Comparison of ENCODE assay signal across 8 cellular contexts in the genomic region with DNA sequence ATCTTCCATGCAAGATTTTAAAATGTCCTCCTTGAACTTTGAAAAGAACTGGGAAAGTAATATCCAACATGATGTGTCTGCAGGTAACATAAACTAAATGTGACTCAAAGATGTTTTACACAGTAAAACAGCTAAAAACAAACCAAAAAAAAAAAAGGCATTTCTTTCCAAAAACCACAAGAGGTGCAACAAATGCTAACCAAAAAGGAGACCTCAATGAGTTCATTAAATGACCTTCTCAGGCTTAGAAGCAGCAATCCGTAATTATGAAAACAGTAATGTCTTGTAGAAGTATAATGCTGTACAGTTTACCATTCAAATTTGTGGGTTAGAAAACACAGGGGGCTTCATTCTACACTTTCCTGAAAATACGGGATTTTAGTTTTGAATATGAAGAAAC. TPM values are rescaled to one million over a fixed set of nuclear protein-coding genes. Genes with fewer than 3 reads are reported as not detected.
DNase-seq lines count a peak whose midpoint lies in the region; ATAC-seq and TF ChIP-seq lines count a peak whose summit lies in the region.

No MANE protein-coding gene starts in this region.

- peak overlapping the region in 3 of 4 donors; percentile 96 to 99 (median 96) for H3K27ac ChIP-seq in Peyer's patch
- H3K27ac ChIP-seq in endodermal cell (ENCODE audit: low read depth, low read length): no peak overlapping the region

- DNase-seq in GM06990 (ENCODE audit: extremely low read depth, insufficient read length) (no peak), Peyer's patch (no peak), endodermal cell (no peak), progenitor cell of endocrine pancreas (ENCODE audit: low spot score, unreplicated experiment) (no peak)
- no peak for DNase-seq in stimulated activated CD4-positive, alpha-beta T cell treated with anti-CD3 and anti-CD28 coated beads, Interleukin-4, amount 100 ng/mL, for 1 hour

- H3K27ac Mint-ChIP-seq in endodermal cell: no peak overlapping the region
- H3K27ac Mint-ChIP-seq in progenitor cell of endocrine pancreas: peak overlapping the region; percentile 61

- H3K36me3 ChIP-seq in GM06990 (ENCODE audit: control insufficient read depth, insufficient read depth, low read length) (no peaks in the 10 kb centered on the region; the same call in 1 of the 2 replicates), Peyer's patch (no peaks in the 10 kb centered on the region), endodermal cell (ENCODE audit: control insufficient read depth, insufficient read depth, low read length) (peaks cover 13% of the 10 kb centered on the region)

- H3K9me3 ChIP-seq in Peyer's patch (no peaks in the 10 kb centered on the region), endodermal cell (ENCODE audit: control insufficient read depth, low read length) (no peaks in the 10 kb centered on the region)

- H3K9me3 Mint-ChIP-seq in endodermal cell (no peaks in the 10 kb centered on the region), progenitor cell of endocrine pancreas (ENCODE audit: low read depth) (no peaks in the 10 kb centered on the region)

- H3K4me1 Mint-ChIP-seq in endodermal cell (peaks cover 34% of the 10 kb centered on the region), progenitor cell of endocrine pancreas (ENCODE audit: low read depth) (peaks cover 24% of the 10 kb centered on the region)

- H3K36me3 Mint-ChIP-seq in endodermal cell (ENCODE audit: low read depth) (peaks cover 2% of the 10 kb centered on the region), progenitor cell of endocrine pancreas (ENCODE audit: insufficient read depth) (no peaks in the 10 kb centered on the region)

- 73 to 88% methylated on average over 2 of the region's 2 CpGs for WGBS in endodermal cell (ENCODE audit: insufficient coverage in 1 of 2, insufficient read length in 1 of 2), 2 experiments

- peak overlapping the region; percentile 94 for H3K4me3 Mint-ChIP-seq in endodermal cell
- peak overlapping the region; percentile 48 for H3K4me3 Mint-ChIP-seq in progenitor cell of endocrine pancreas (ENCODE audit: low read depth)

- ATAC-seq in HG03095 (IDR thresholded peaks at IDR 0.05; ENCODE audit: unreplicated experiment): no peak
- ATAC-seq in GM21381 (IDR thresholded peaks at IDR 0.05; ENCODE audit: unreplicated experiment): no peak
- no peak for ATAC-seq in HG02571 (IDR thresholded peaks at IDR 0.05; ENCODE audit: unreplicated experiment)

- TF ChIP-seq CTCF in GM06990 (IDR thresholded peaks at IDR 0.05; ENCODE audit: insufficient read depth, low read length, poor library complexity, severe bottlenecking) (no peak), Peyer's patch (IDR thresholded peaks at IDR 0.05) (no peak), endodermal cell (conservative IDR thresholded peaks at IDR 0.05) (no peak), progenitor cell of endocrine pancreas (IDR thresholded peaks at IDR 0.05; ENCODE audit: unreplicated experiment) (no peak)

- H3K27me3 Mint-ChIP-seq in endodermal cell (ENCODE audit: insufficient read depth) (no peaks in the 10 kb centered on the region), progenitor cell of endocrine pancreas (no peaks in the 10 kb centered on the region)

- H3K27me3 ChIP-seq in GM06990 (replicated peaks; ENCODE audit: control insufficient read depth, insufficient read depth, low read length): no peaks in the 10 kb centered on the region
- no peaks in the 10 kb centered on the region for H3K27me3 ChIP-seq in Peyer's patch
- no peaks in the 10 kb centered on the region for H3K27me3 ChIP-seq in endodermal cell (ENCODE audit: control insufficient read depth, insufficient read depth, low read length, poor library complexity, severe bottlenecking)

- H3K4me3 ChIP-seq in GM06990 (replicated peaks; ENCODE audit: low read depth, low read length) (peak overlapping the region; percentile 87), Peyer's patch (peak overlapping the region in 2 of 4 donors; percentile 12 to 90), endodermal cell (ENCODE audit: low read length) (peak overlapping the region; percentile 98)

- no peak for TF ChIP-seq POLR2A in Peyer's patch (IDR thresholded peaks at IDR 0.05)

- peak overlapping the region; percentile 7 for H3K9ac ChIP-seq in endodermal cell (ENCODE audit: extremely low read depth, low read length, poor library complexity, severe bottlenecking)

- H3K4me1 ChIP-seq in Peyer's patch (peaks cover 0 to 48% (median 2%) of the 10 kb centered on the region in 4 donors), endodermal cell (ENCODE audit: control insufficient read depth, insufficient read depth, low read length) (peaks cover 7% of the 10 kb centered on the region)

RNA-seq across cellular contexts. Expression of a gene that starts 2.5 kb away (rescaled TPM):
- total RNA-seq in Peyer's patch (10 to 100 TPM; 12.1 to 85.8 (median 23.6) TPM), endodermal cell (10 to 100 TPM; 50.2 to 50.4 TPM), progenitor cell of endocrine pancreas (56.6 and 62.7 TPM in 2 replicates)
- polyA plus RNA-seq in endodermal cell (2013, experiment 1 of 2): 77.2 TPM
- polyA plus RNA-seq in endodermal cell (2013, experiment 2 of 2): 75.5 TPM

RNA-seq across cellular contexts. Expression of a gene that starts 56.3 kb away (rescaled TPM):
- 10 to 100 TPM in 2 of 4 donors, 1 to 10 TPM in 2; 8.2 to 19.8 (median 10.8) TPM for total RNA-seq in Peyer's patch
- total RNA-seq in endodermal cell: 10 to 100 TPM; 38.0 to 44.4 TPM
- 46.3 TPM for polyA plus RNA-seq in endodermal cell (2013, experiment 1 of 2)
- 46.5 TPM for polyA plus RNA-seq in endodermal cell (2013, experiment 2 of 2)
- 29.5 and 29.7 TPM in 2 replicates for total RNA-seq in progenitor cell of endocrine pancreas
